In genomic region chrX:121254336-121254735, GRCh38 we compare ENCODE assay signal across 15 cellular contexts.
A peak's percentile ranks its signal among the peaks of the same experiment; 100 is the strongest.
DNase-seq lines count a peak whose midpoint lies in the region; ATAC-seq and TF ChIP-seq lines count a peak whose summit lies in the region.
"Had no signal": no experiment of that assay in that cellular context is flagged by ENCODE, and none has a peak within 500 bp of the region (broad histone marks: within the 10 kb centered on the region; RNA-seq: fewer than 3 reads in every experiment).

No MANE protein-coding gene starts in this region.

- H3K4me2 ChIP-seq in OCI-LY3 (ENCODE audit: low read length), result no peak overlapping the region

- H3K79me2 ChIP-seq in OCI-LY3 (ENCODE audit: low read length), result no peaks in the 10 kb centered on the region

- H3K27me3 ChIP-seq in left ventricle myocardium inferior (ENCODE audit: low read depth) (no peaks in the 10 kb centered on the region), OCI-LY3 (ENCODE audit: low read depth, low read length) (no peaks in the 10 kb centered on the region)
- H3K27me3 ChIP-seq: MG63, uterus had no signal

- H3K4me1 ChIP-seq in left ventricle myocardium inferior (no peaks in the 10 kb centered on the region), OCI-LY3 (ENCODE audit: low read length) (peaks cover 13% of the 10 kb centered on the region)
- H3K4me1 ChIP-seq: uterus had no signal

- H2AFZ ChIP-seq in OCI-LY3 (ENCODE audit: low read depth, low read length), result no peak overlapping the region

- peak; percentile 26 for TF ChIP-seq CTCF in left ventricle myocardium inferior (IDR thresholded peaks at IDR 0.05; ENCODE audit: borderline replicate concordance)
- TF ChIP-seq CTCF in OCI-LY3 (IDR thresholded peaks at IDR 0.05; ENCODE audit: low read depth, low read length), result peak; percentile 26; the same call in 1 of the 2 replicates
- TF ChIP-seq CTCF in CD14-positive monocyte (IDR thresholded peaks at IDR 0.05), result no peak

- intact Hi-C loops in left ventricle myocardium inferior (cut with micrococcal nuclease) (no loop called here), left cardiac atrium (cut with DNase I) (no loop called here), CD14-positive monocyte (cut with micrococcal nuclease) (no loop called here)

- H3K36me3 ChIP-seq in left ventricle myocardium inferior, result no peaks in the 10 kb centered on the region
- H3K36me3 ChIP-seq in OCI-LY3 (replicated peaks; ENCODE audit: low read depth, low read length), result no peaks in the 10 kb centered on the region
- H3K36me3 ChIP-seq: MG63, uterus had no signal

- DNase-seq in left ventricle myocardium inferior (no peak), left cardiac atrium (no peak), globus pallidus (ENCODE audit: low spot score) (peak; percentile 0), LoVo (ENCODE audit: low spot score) (no peak), CD14-positive monocyte (ENCODE audit: low spot score) (no peak), germinal center (ENCODE audit: low spot score) (no peak)
- no peak for DNase-seq in activated naive CD4-positive, alpha-beta T cell (lab: John Stamatoyannopoulos, UW)
- DNase-seq: activated naive CD4-positive, alpha-beta T cell treated with anti-CD3 and anti-CD28 coated beads for 36 hours; DMS79; hippocampal formation; MG63; stimulated activated CD4-positive, alpha-beta T cell treated with anti-CD3 and anti-CD28 coated beads, Interleukin-1b, Interleukin-23, amount 100 ng/mL, for 48 hours; uterus had no signal

- no peaks in the 10 kb centered on the region for H4K20me1 ChIP-seq in OCI-LY3 (ENCODE audit: insufficient read depth, low read length)

- H3K9me3 ChIP-seq in left ventricle myocardium inferior (replicated peaks), result no peaks in the 10 kb centered on the region
- H3K9me3 ChIP-seq in OCI-LY3 (ENCODE audit: insufficient read depth, low read length), result no peaks in the 10 kb centered on the region
- H3K9me3 ChIP-seq: MG63, uterus had no signal

- H3K27ac ChIP-seq in left ventricle myocardium inferior (replicated peaks), result no peak overlapping the region
- H3K27ac ChIP-seq in OCI-LY3 (ENCODE audit: low read length), result no peak overlapping the region
- H3K27ac ChIP-seq: uterus had no signal

- H3K9me3 Mint-ChIP-seq in CD14-positive monocyte, result peaks cover 0 to 6% (median 2%) of the 10 kb centered on the region in 7 donors

- no peak overlapping the region for H3K4me3 ChIP-seq in left ventricle myocardium inferior
- H3K4me3 ChIP-seq in OCI-LY3 (ENCODE audit: low read length), result no peak overlapping the region
- H3K4me3 ChIP-seq: MG63, uterus had no signal

- H3K36me3 Mint-ChIP-seq in CD14-positive monocyte, result no peaks in the 10 kb centered on the region

- no peaks in the 10 kb centered on the region for H3K27me3 Mint-ChIP-seq in CD14-positive monocyte (ENCODE audit: low read depth in 3 of 3)

- no peaks in the 10 kb centered on the region for H3K4me1 Mint-ChIP-seq in CD14-positive monocyte

- ATAC-seq in left cardiac atrium, result no peak

- no peak overlapping the region for H3K9ac ChIP-seq in OCI-LY3 (ENCODE audit: low read length)

- no peak overlapping the region for H3K4me3 Mint-ChIP-seq in CD14-positive monocyte
- H3K4me3 Mint-ChIP-seq: activated naive CD4-positive, alpha-beta T cell treated with anti-CD3 and anti-CD28 coated beads for 36 hours; mesothelial cell of epicardium had no signal

- no peak overlapping the region for H3K27ac Mint-ChIP-seq in CD14-positive monocyte
- H3K27ac Mint-ChIP-seq: activated naive CD4-positive, alpha-beta T cell treated with anti-CD3 and anti-CD28 coated beads for 36 hours; mesothelial cell of epicardium had no signal
